In genomic region chrX:124842205-124842604, GRCh38 we compare ENCODE assay signal across 6 cellular contexts.
"Had no signal": no experiment of that assay in that cellular context is flagged by ENCODE, and none has a peak within 500 bp of the region (broad histone marks: within the 10 kb centered on the region; RNA-seq: fewer than 3 reads in every experiment).

No MANE protein-coding gene starts in this region.

- H3K27ac ChIP-seq: KMS-11 had no signal

- H3K36me3 Mint-ChIP-seq: IgD-negative memory B cell had no signal

- H3K4me1 Mint-ChIP-seq: IgD-negative memory B cell had no signal

- H3K27ac Mint-ChIP-seq: IgD-negative memory B cell had no signal

- H3K4me2 ChIP-seq: KMS-11 had no signal

- H3K4me3 Mint-ChIP-seq: IgD-negative memory B cell had no signal

- H3K27me3 Mint-ChIP-seq: IgD-negative memory B cell had no signal

- DNase-seq: GOT3, HCEC 1CT, KBM-7 had no signal

- H3K9ac ChIP-seq: KMS-11 had no signal

- ATAC-seq: HepG2 had no signal
